In genomic region chr6:109483744-109484075, GRCh38 we compare ENCODE assay signal across 8 cellular contexts. TPM values are rescaled to one million over a fixed set of nuclear protein-coding genes. Genes with fewer than 3 reads are reported as not detected.
DNase-seq lines count a peak whose midpoint lies in the region; ATAC-seq and TF ChIP-seq lines count a peak whose summit lies in the region.

No MANE protein-coding gene starts in this region.

- no peak overlapping the region for H2BK12ac ChIP-seq in H9 (ENCODE audit: insufficient read length, low read depth, low read length)

- H3T11ph ChIP-seq in H9 (ENCODE audit: low read length), result no peak overlapping the region

- peak overlapping the region; percentile 60 to 76 for H3K4me3 Mint-ChIP-seq in H9
- peak overlapping the region; percentile 89 for H3K4me3 Mint-ChIP-seq in activated naive CD8-positive, alpha-beta T cell

- no CpG with 5 or more reads among the region's 6 CpGs for WGBS in H9 (ENCODE audit: extremely low coverage, insufficient read length, low lambda C conversion rate)
- 2 to 5% methylated on average over 6 of the region's 6 CpGs for WGBS in lung, 2 donors
- WGBS in thyroid gland, 2 donors, result 4% methylated on average over 6 of the region's 6 CpGs

- H4K8ac ChIP-seq in H9 (replicated peaks; ENCODE audit: insufficient read length, low read depth, low read length), result no peak overlapping the region

- H2BK20ac ChIP-seq in H9 (ENCODE audit: low read depth, low read length, poor library complexity, severe bottlenecking), result no peak overlapping the region

- peaks cover 13% of the 10 kb centered on the region; the same call in 1 of the 2 replicates for H3K4me1 ChIP-seq in H9 (ENCODE audit: insufficient read depth, low read length)
- peaks cover 7 to 23% of the 10 kb centered on the region in 2 donors for H3K4me1 ChIP-seq in lung (ENCODE audit: control insufficient read depth in 2 of 2, insufficient read depth in 2 of 2, low read length in 2 of 2)
- H3K4me1 ChIP-seq in uterus, result peaks cover 0 to 9% of the 10 kb centered on the region in 2 donors
- H3K4me1 ChIP-seq in thyroid gland, result peaks cover 30 to 34% of the 10 kb centered on the region in 2 donors

- H3K9me3 Mint-ChIP-seq in H9, result no peaks in the 10 kb centered on the region
- H3K9me3 Mint-ChIP-seq in activated naive CD8-positive, alpha-beta T cell (ENCODE audit: low read depth), result no peaks in the 10 kb centered on the region

- DNase-seq in AG10803 (ENCODE audit: low read depth), result no peak
- DNase-seq in H9, result no peak
- no peak for DNase-seq in lung (ENCODE audit: low spot score)
- DNase-seq in uterus, result no peak
- no peak for DNase-seq in SHP77 treated with DMSO at 0.1 percent for 48 hours (lab: John Stamatoyannopoulos, UW)
- DNase-seq in thyroid gland, result no peak
- no peak for DNase-seq in cortex of kidney (lab: John Stamatoyannopoulos, UW)

- H3K27ac Mint-ChIP-seq in H9, result no peak overlapping the region
- H3K27ac Mint-ChIP-seq in activated naive CD8-positive, alpha-beta T cell, result peak overlapping the region; percentile 13

- peak overlapping the region; percentile 64 for H3K4me3 ChIP-seq in AG10803 (ENCODE audit: low read length)
- H3K4me3 ChIP-seq in lung, result peak overlapping the region; percentile 13
- peak overlapping the region; percentile 39 to 100 for H3K4me3 ChIP-seq in uterus
- H3K4me3 ChIP-seq in thyroid gland (replicated peaks in 1 of 3), result no peak overlapping the region

- TF ChIP-seq POLR2A in uterus (IDR thresholded peaks at IDR 0.05) (no peak), thyroid gland (IDR thresholded peaks at IDR 0.05) (no peak)

- H3K36me3 ChIP-seq in lung (ENCODE audit: control insufficient read depth in 2 of 2, insufficient read depth in 2 of 2, low read length in 2 of 2), result peaks cover 4 to 9% of the 10 kb centered on the region in 2 donors
- no peaks in the 10 kb centered on the region for H3K36me3 ChIP-seq in uterus
- no peaks in the 10 kb centered on the region for H3K36me3 ChIP-seq in thyroid gland

- no peak for ATAC-seq in lung (ENCODE audit: insufficient read depth, low FRiP score)

- H3K23me2 ChIP-seq in H9 (ENCODE audit: insufficient read length, low read depth, low read length, poor library complexity, severe bottlenecking), result peaks cover 4% of the 10 kb centered on the region

- H3K27me3 Mint-ChIP-seq in H9 (ENCODE audit: low read depth), result peaks cover 3% of the 10 kb centered on the region; the same call in 1 of the 2 replicates
- H3K27me3 Mint-ChIP-seq in activated naive CD8-positive, alpha-beta T cell, result no peaks in the 10 kb centered on the region

- H2BK5ac ChIP-seq in H9 (ENCODE audit: insufficient read length, low read length), result no peak overlapping the region

- intact Hi-C loops in uterus (cut with DNase I; ENCODE audit: low total_unique reads) (no loop called here), thyroid gland (cut with DNase I) (no loop called here)

- H4K5ac ChIP-seq in H9 (ENCODE audit: insufficient read length, low read depth, low read length), result no peak overlapping the region

- H3K9me3 ChIP-seq in H9 (ENCODE audit: control insufficient read depth, low read depth, low read length) (no peaks in the 10 kb centered on the region), lung (ENCODE audit: control insufficient read depth in 2 of 2, insufficient read depth in 1 of 2, low read length in 1 of 2) (no peaks in the 10 kb centered on the region), uterus (no peaks in the 10 kb centered on the region), thyroid gland (no peaks in the 10 kb centered on the region)

- H3K18ac ChIP-seq in H9 (ENCODE audit: insufficient read length, low read depth, low read length), result peak overlapping the region; percentile 26

- H3K27me3 ChIP-seq in H9 (ENCODE audit: insufficient read depth, low read length), result no peaks in the 10 kb centered on the region
- no peaks in the 10 kb centered on the region for H3K27me3 ChIP-seq in lung (ENCODE audit: control insufficient read depth, insufficient read depth)
- H3K27me3 ChIP-seq in uterus, result no peaks in the 10 kb centered on the region
- no peaks in the 10 kb centered on the region for H3K27me3 ChIP-seq in thyroid gland

- no peak overlapping the region for H2AK5ac ChIP-seq in H9 (ENCODE audit: insufficient read length, low read length)

- H2AFZ ChIP-seq in H9 (ENCODE audit: low read length), result no peak overlapping the region

- H4K91ac ChIP-seq in H9 (ENCODE audit: insufficient read length, low read depth, low read length), result no peak overlapping the region

- H3K79me1 ChIP-seq in H9 (ENCODE audit: insufficient read depth, low read depth, low read length, poor library complexity, severe bottlenecking), result peaks cover 2% of the 10 kb centered on the region

- no peak overlapping the region for H2BK120ac ChIP-seq in H9 (ENCODE audit: low read depth, low read length, poor library complexity, severe bottlenecking)

- TF ChIP-seq CTCF in AG10803 (conservative IDR thresholded peaks at IDR 0.05; ENCODE audit: low read length), result no peak
- TF ChIP-seq CTCF in H9 (conservative IDR thresholded peaks at IDR 0.05), result no peak
- no peak for TF ChIP-seq CTCF in lung (IDR thresholded peaks at IDR 0.05; ENCODE audit: control extremely low read depth, extremely low read depth)
- no peak for TF ChIP-seq CTCF in uterus (IDR thresholded peaks at IDR 0.05)
- no peak for TF ChIP-seq CTCF in thyroid gland (IDR thresholded peaks at IDR 0.05)

- H3K23ac ChIP-seq in H9 (ENCODE audit: insufficient read length, low read depth, low read length), result no peak overlapping the region

- H3K4ac ChIP-seq in H9 (ENCODE audit: low read depth, low read length), result no peak overlapping the region

- H3K56ac ChIP-seq in H9 (ENCODE audit: insufficient read length, low read depth, low read length), result no peak overlapping the region

- H3K27ac ChIP-seq in H9 (ENCODE audit: insufficient read length, low read depth, low read length) (no peak overlapping the region), lung (ENCODE audit: low read depth in 1 of 2, low read length in 1 of 2) (peak overlapping the region in 1 of 2 donors; percentile 16), uterus (peak overlapping the region; percentile 66 to 89), thyroid gland (peak overlapping the region in 1 of 3 donors; percentile 53)

- peak overlapping the region; percentile 89 for H3K4me2 ChIP-seq in H9 (ENCODE audit: insufficient read depth, insufficient read length, low read length)

- no peaks in the 10 kb centered on the region for H4K20me1 ChIP-seq in H9 (ENCODE audit: control insufficient read depth, insufficient read depth, insufficient read length)

- no peak overlapping the region for H3K14ac ChIP-seq in H9 (ENCODE audit: insufficient read depth, low read length)

- peaks cover 15 to 33% (median 31%) of the 10 kb centered on the region in 3 experiments for H3K36me3 Mint-ChIP-seq in H9 (ENCODE audit: insufficient read depth in 1 of 3, low read depth in 3 of 3)
- peaks cover 20% of the 10 kb centered on the region for H3K36me3 Mint-ChIP-seq in activated naive CD8-positive, alpha-beta T cell

- H3K9ac ChIP-seq in H9 (ENCODE audit: extremely low read depth, insufficient read length, low read length), result peak overlapping the region; percentile 41

- no peak overlapping the region for H2BK15ac ChIP-seq in H9 (ENCODE audit: low read depth, low read length)

- peaks cover 27% of the 10 kb centered on the region; the same call in 1 of the 2 replicates for H3K79me2 ChIP-seq in H9 (ENCODE audit: insufficient read depth, low read length)

- peaks cover 43 to 46% of the 10 kb centered on the region in 2 experiments for H3K4me1 Mint-ChIP-seq in H9
- peaks cover 37% of the 10 kb centered on the region for H3K4me1 Mint-ChIP-seq in activated naive CD8-positive, alpha-beta T cell (ENCODE audit: low read depth)

RNA-seq across cellular contexts. Expression of gene ZBTB24, which starts 0.7 kb away (rescaled TPM):
- total RNA-seq in H9 (2021), result 25.6 and 27.3 TPM in 2 replicates
- 10 to 100 TPM in 1 of 2 donors, 1 to 10 TPM in 1; 7.5 to 13.9 TPM for total RNA-seq in lung
- 1 to 10 TPM; 2.9 to 4.4 TPM for polyA plus RNA-seq in lung
- total RNA-seq in uterus, result 10 to 100 TPM in 2 of 4 donors, 1 to 10 TPM in 2; 4.4 to 12.6 (median 9.0) TPM
- 10 to 100 TPM; 12.8 to 13.3 (median 12.9) TPM for total RNA-seq in thyroid gland

RNA-seq across cellular contexts. Expression of gene MICAL1, which starts 28.1 kb away (rescaled TPM):
- total RNA-seq in H9 (2021), result 84.9 and 92.9 TPM in 2 replicates
- total RNA-seq in lung, result 10 to 100 TPM; 29.9 to 67.7 TPM
- 10 to 100 TPM; 54.8 to 60.1 TPM for polyA plus RNA-seq in lung
- 10 to 100 TPM; 27.2 to 46.1 (median 36.2) TPM for total RNA-seq in uterus
- total RNA-seq in thyroid gland, result 10 to 100 TPM; 14.3 to 33.6 (median 21.7) TPM

RNA-seq across cellular contexts. Expression of gene SMPD2, which starts 43.2 kb away (rescaled TPM):
- total RNA-seq in H9 (2021) (13.0 and 13.1 TPM in 2 replicates), lung (10 to 100 TPM; 18.2 to 22.8 TPM), uterus (10 to 100 TPM in 2 of 4 donors, 1 to 10 TPM in 2; 2.8 to 16.3 (median 8.5) TPM), thyroid gland (10 to 100 TPM; 11.2 to 60.9 (median 17.8) TPM)
- 10 to 100 TPM; 17.4 to 21.5 TPM for polyA plus RNA-seq in lung

RNA-seq across cellular contexts. Expression of gene PPIL6, which starts 43.3 kb away (rescaled TPM):
- total RNA-seq in H9 (2021), result 0.26 and 1.0 TPM in 2 replicates
- 10 to 100 TPM; 18.0 to 18.1 TPM for total RNA-seq in lung
- 1 to 10 TPM; 6.3 to 8.5 TPM for polyA plus RNA-seq in lung
- total RNA-seq in uterus, result 10 to 100 TPM in 1 of 4 donors, 1 to 10 TPM in 2, under 1 TPM in 1; 0.59 to 18.0 (median 4.6) TPM
- total RNA-seq in thyroid gland, result 10 to 100 TPM; 20.1 to 31.2 (median 27.0) TPM

Comparison
In these comparisons a context has a peak if more than half of its experiments do, and no peak if none do; other contexts are left out.
1. H3K4me3 ChIP-seq: peak in AG10803 (single experiment), lung (single experiment) and uterus (2 of 2); none in thyroid gland (0 of 3).